ENCODE assay signal across 28 cellular contexts in genomic region chr6:82220167-82220566, GRCh38.
"Had no signal": no experiment of that assay in that cellular context is flagged by ENCODE, and none has a peak within 500 bp of the region (broad histone marks: within the 10 kb centered on the region; RNA-seq: fewer than 3 reads in every experiment).

No MANE protein-coding gene starts in this region.

- H3K9ac ChIP-seq: neural progenitor cell, parathyroid adenoma had no signal

- H3K9me3 ChIP-seq: ovary, psoas muscle, spleen, suprapubic skin, testis, tibial artery, transverse colon, upper lobe of right lung, uterus had no signal

- H3K27me3 ChIP-seq: neural progenitor cell, ovary, spleen, suprapubic skin, testis, tibial artery, transverse colon, upper lobe of right lung, uterus had no signal

- H3K4me1 ChIP-seq: neural progenitor cell, parathyroid adenoma, psoas muscle, spleen, suprapubic skin, testis, tibial artery, transverse colon, upper lobe of right lung, uterus had no signal

- H3K79me2 ChIP-seq: parathyroid adenoma had no signal

- H3K36me3 ChIP-seq: ovary, uterus had no signal

- H2AFZ ChIP-seq: neural progenitor cell, parathyroid adenoma had no signal

- DNase-seq: natural killer cell; occipital lobe; ovary; posterior cingulate gyrus; psoas muscle; right cardiac atrium; spleen; stimulated activated CD4-positive, alpha-beta T cell treated with anti-CD3 and anti-CD28 coated beads, Interleukin-12 subunit alpha, Interleukin-12 subunit beta, amount 100 ng/mL, for 4 hours; stimulated activated CD4-positive, alpha-beta T cell treated with anti-CD3 and anti-CD28 coated beads, Interleukin-1b, Interleukin-23, amount 100 ng/mL, for 48 hours; stimulated activated CD4-positive, alpha-beta T cell treated with anti-CD3 and anti-CD28 coated beads, Interleukin-4, amount 100 ng/mL, for 1 hour; stimulated activated CD4-positive, alpha-beta T cell treated with anti-CD3 and anti-CD28 coated beads, Interleukin-4, amount 100 ng/mL, for 4 hours; stimulated activated CD8-positive, alpha-beta memory T cell treated with anti-CD3 and anti-CD28 coated beads, Interleukin-4, amount 100 ng/mL, for 48 hours; stimulated activated naive CD4-positive, alpha-beta T cell; stimulated activated naive CD8-positive, alpha-beta T cell treated with anti-CD3 and anti-CD28 coated beads, Interleukin-15, amount 100 ng/mL, for 72 hours; stimulated activated naive CD8-positive, alpha-beta T cell treated with anti-CD3 and anti-CD28 coated beads, Interleukin-15, Interleukin-2, amounts not matched to agents 100 U/mL and 50 U/mL, for 24 hours; substantia nigra; testis; tibial artery; transverse colon; upper lobe of right lung; uterus had no signal

- H3K27ac ChIP-seq: neural progenitor cell, ovary, parathyroid adenoma, psoas muscle, skin epidermis, spleen, suprapubic skin, testis, tibial artery, transverse colon, upper lobe of right lung, uterus had no signal

- H3K4me3 ChIP-seq: neural progenitor cell, ovary, psoas muscle, skin epidermis, smooth muscle cell, spleen, suprapubic skin, testis, tibial artery, transverse colon, upper lobe of right lung, uterus had no signal

- H3K4me2 ChIP-seq: neural progenitor cell, smooth muscle cell had no signal

- ATAC-seq: natural killer cell; psoas muscle; right cardiac atrium; sciatic nerve; stimulated activated memory B cell treated with anti-CD40 and anti-IgM and Interleukin-4, amounts not matched to agents 10 μg/mL and 1 μg/mL and 100 μg/mL, for 72 hours; stimulated activated naive CD8-positive, alpha-beta T cell treated with anti-CD3 and anti-CD28 coated beads, Interleukin-15, amount 100 ng/mL, for 72 hours; stimulated activated naive CD8-positive, alpha-beta T cell treated with anti-CD3 and anti-CD28 coated beads, Interleukin-15, Interleukin-2, amounts not matched to agents 100 U/mL and 50 U/mL, for 24 hours; upper lobe of right lung had no signal
